3 cellular contexts compared by ENCODE assay signal in the genomic region with DNA sequence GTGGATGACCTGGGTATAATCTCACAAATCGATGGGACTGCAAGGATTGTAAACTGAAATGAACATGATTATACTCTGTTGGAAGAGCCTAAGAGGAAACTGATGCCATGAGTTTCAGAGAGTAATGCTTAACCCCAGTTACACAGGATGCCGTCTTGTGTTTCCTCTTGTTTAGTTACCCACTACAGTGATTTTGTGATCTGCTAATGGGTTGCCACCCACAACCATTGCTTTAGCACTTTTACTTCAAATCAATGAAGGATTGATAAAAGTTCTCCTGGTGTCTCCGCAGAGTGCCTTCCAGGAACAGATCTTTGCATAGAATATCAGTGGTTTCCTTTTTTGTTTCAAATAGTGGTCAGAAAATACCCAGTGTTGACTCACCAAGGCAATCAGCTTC. TPM values are rescaled to one million over a fixed set of nuclear protein-coding genes. Genes with fewer than 3 reads are reported as not detected.
"Had no signal": no experiment of that assay in that cellular context is flagged by ENCODE, and none has a peak within 500 bp of the region (broad histone marks: within the 10 kb centered on the region; RNA-seq: fewer than 3 reads in every experiment).

No MANE protein-coding gene starts in this region.

RNA-seq across cellular contexts. Expression of a gene that starts 22.4 kb away (rescaled TPM):
- total RNA-seq: activated T-helper 1 cell treated with anti-CD3 and anti-CD28 coated beads, Interleukin-12 subunit alpha, Interleukin-12 subunit beta, Interleukin-2, Interleukin-4 antibody, amounts not matched to agents 30 ng/mL and 10 ng/mL and 1 ng/mL, durations not matched to agents 14 hours and 24 hours and 36 hours; WTC11 had no signal

RNA-seq across cellular contexts. Expression of a gene that starts 23.5 kb away (rescaled TPM):
- total RNA-seq: activated T-helper 1 cell treated with anti-CD3 and anti-CD28 coated beads, Interleukin-12 subunit alpha, Interleukin-12 subunit beta, Interleukin-2, Interleukin-4 antibody, amounts not matched to agents 30 ng/mL and 10 ng/mL and 1 ng/mL, durations not matched to agents 14 hours and 24 hours and 36 hours; bronchial epithelial cell had no signal

RNA-seq across cellular contexts. Expression of a gene that starts 25.8 kb away (rescaled TPM):
- total RNA-seq: activated T-helper 1 cell treated with anti-CD3 and anti-CD28 coated beads, Interleukin-12 subunit alpha, Interleukin-12 subunit beta, Interleukin-2, Interleukin-4 antibody, amounts not matched to agents 30 ng/mL and 10 ng/mL and 1 ng/mL, durations not matched to agents 14 hours and 24 hours and 36 hours had no signal
